In genomic region chr1:151934048-151934493, GRCh38 we compare ENCODE assay signal across 1 cellular context.
A peak's percentile ranks its signal among the peaks of the same experiment; 100 is the strongest.
TF ChIP-seq lines count a peak whose summit lies in the region.

No MANE protein-coding gene starts in this region.

TF ChIP-seq in K562, 482 proteins besides CTCF, POLR2A, EP300 and RAD21 (continued from another document):
- TF ChIP-seq JUND (IDR thresholded peaks at IDR 0.05; ENCODE audit: borderline replicate concordance, low read depth, low read length) = peak; percentile 7; the same call in 1 of the 2 replicates
- TF ChIP-seq JUND (tag; IDR thresholded peaks at IDR 0.05; ENCODE audit: borderline replicate concordance, low read depth, low read length) = no peak
- TF ChIP-seq SMC3 (conservative IDR thresholded peaks at IDR 0.05; ENCODE audit: insufficient read depth, low read depth, low read length) = peak; percentile 91
- TF ChIP-seq RBM22 (IDR thresholded peaks at IDR 0.05; ENCODE audit: low read depth, low read length, poor library complexity, severe bottlenecking) = no peak
- TF ChIP-seq SIN3A (IDR thresholded peaks at IDR 0.05; ENCODE audit: borderline replicate concordance in 2 of 2, control insufficient read depth in 1 of 2, low read depth in 2 of 2, low read length in 2 of 2) = no peak
- TF ChIP-seq, protein P1, sequence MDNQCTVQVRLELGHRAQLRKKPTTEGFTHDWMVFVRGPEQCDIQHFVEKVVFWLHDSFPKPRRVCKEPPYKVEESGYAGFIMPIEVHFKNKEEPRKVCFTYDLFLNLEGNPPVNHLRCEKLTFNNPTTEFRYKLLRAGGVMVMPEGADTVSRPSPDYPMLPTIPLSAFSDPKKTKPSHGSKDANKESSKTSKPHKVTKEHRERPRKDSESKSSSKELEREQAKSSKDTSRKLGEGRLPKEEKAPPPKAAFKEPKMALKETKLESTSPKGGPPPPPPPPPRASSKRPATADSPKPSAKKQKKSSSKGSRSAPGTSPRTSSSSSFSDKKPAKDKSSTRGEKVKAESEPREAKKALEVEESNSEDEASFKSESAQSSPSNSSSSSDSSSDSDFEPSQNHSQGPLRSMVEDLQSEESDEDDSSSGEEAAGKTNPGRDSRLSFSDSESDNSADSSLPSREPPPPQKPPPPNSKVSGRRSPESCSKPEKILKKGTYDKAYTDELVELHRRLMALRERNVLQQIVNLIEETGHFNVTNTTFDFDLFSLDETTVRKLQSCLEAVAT (IDR thresholded peaks at IDR 0.05) = 0 out of 4 replicates have a peak, but pooled peaks of 1 of the 2 experiments have one; percentile 21
- TF ChIP-seq RB1 (IDR thresholded peaks at IDR 0.05; ENCODE audit: low read depth) = peak; percentile 57; the same call in 1 of the 2 replicates
